ENCODE assay signal across 8 cellular contexts in genomic region chr14:64704145-64704742, GRCh38. TPM values are rescaled to one million over a fixed set of nuclear protein-coding genes. Genes with fewer than 3 reads are reported as not detected.
DNase-seq lines count a peak whose midpoint lies in the region; ATAC-seq, FAIRE-seq and TF ChIP-seq lines count a peak whose summit lies in the region.

TSS of gene PLEKHG3 (plus strand) at chr14:64704424. CDS start at chr14:64727632, 23,208 bp downstream.

- FAIRE-seq in kidney (lab: Jason Lieb, UNC) = no peak

- DNase-seq in COR-L47 (lab: John Stamatoyannopoulos, UW) (peak; percentile 84), LHCN-M2 (ENCODE audit: low read depth) (peak; percentile 49), T-helper 17 cell (peak in 2 of 3 donors; percentile 32 to 40), coronary artery (ENCODE audit: low spot score) (peak; percentile 83), kidney (peak; percentile 96)

- H3K4me1 ChIP-seq in kidney (ENCODE audit: control insufficient read depth in 1 of 2, insufficient read depth in 1 of 2, low read depth in 1 of 2, low read length in 2 of 2) (peaks cover 39 to 48% of the 10 kb centered on the region in 2 donors), skeletal muscle satellite cell (ENCODE audit: control insufficient read depth, insufficient read depth, low read length) (peaks cover 28% of the 10 kb centered on the region)

- H3K36me3 Mint-ChIP-seq in T-helper 17 cell (ENCODE audit: low read depth) = peaks cover 2% of the 10 kb centered on the region

- ATAC-seq in T-helper 17 cell (peak; percentile 31), HG02571 (IDR thresholded peaks at IDR 0.05; ENCODE audit: unreplicated experiment) (no peak), GM21529 (IDR thresholded peaks at IDR 0.05; ENCODE audit: unreplicated experiment) (no peak)

- TF ChIP-seq CTCF in coronary artery (IDR thresholded peaks at IDR 0.05) (no peak), kidney (IDR thresholded peaks at IDR 0.05; ENCODE audit: borderline replicate concordance, extremely low read depth, insufficient read depth) (no peak)

- peaks cover 52% of the 10 kb centered on the region for H3K4me1 Mint-ChIP-seq in T-helper 17 cell

- H3K27ac Mint-ChIP-seq in T-helper 17 cell = peak within 1 kb of the TSS; percentile 98

- peak within 1 kb of the TSS; percentile 92 for H3K4me3 Mint-ChIP-seq in T-helper 17 cell

- peak within 1 kb of the TSS; percentile 93 for H3K4me3 ChIP-seq in coronary artery
- H3K4me3 ChIP-seq in kidney (ENCODE audit: low read length in 2 of 2) = peak within 1 kb of the TSS; percentile 65 to 78
- peak within 1 kb of the TSS; percentile 90 for H3K4me3 ChIP-seq in skeletal muscle satellite cell (ENCODE audit: low read length)

- peak within 1 kb of the TSS; percentile 99 for H3K4me2 ChIP-seq in skeletal muscle satellite cell (ENCODE audit: low read length)

- H3K27me3 Mint-ChIP-seq in T-helper 17 cell = no peaks in the 10 kb centered on the region

- H3K9me3 ChIP-seq in T-helper 17 cell (ENCODE audit: control insufficient read depth, low read length, poor library complexity, severe bottlenecking) = no peaks in the 10 kb centered on the region
- no peaks in the 10 kb centered on the region for H3K9me3 ChIP-seq in kidney (ENCODE audit: control insufficient read depth in 1 of 2, low read length in 2 of 2)
- H3K9me3 ChIP-seq in skeletal muscle satellite cell (replicated peaks; ENCODE audit: low read length) = no peaks in the 10 kb centered on the region

- no peaks in the 10 kb centered on the region for H3K36me3 ChIP-seq in kidney (ENCODE audit: control insufficient read depth in 1 of 2, insufficient read depth in 2 of 2, low read length in 2 of 2)
- no peaks in the 10 kb centered on the region for H3K36me3 ChIP-seq in skeletal muscle satellite cell (ENCODE audit: insufficient read depth, low read length)

- intact Hi-C loops in kidney (cut with DNase I) = no loop called here

- H3K27me3 ChIP-seq in skeletal muscle satellite cell (ENCODE audit: control insufficient read depth, insufficient read depth, low read length) = peaks cover 29% of the 10 kb centered on the region

- H3K27ac ChIP-seq in coronary artery = peak within 1 kb of the TSS; percentile 92 to 99
- H3K27ac ChIP-seq in kidney (ENCODE audit: low read depth in 2 of 2, low read length in 2 of 2) = peak within 1 kb of the TSS; percentile 93 to 95

- H3K9ac ChIP-seq in kidney (ENCODE audit: low read length in 2 of 2) = peak within 1 kb of the TSS; percentile 84
- H3K9ac ChIP-seq in skeletal muscle satellite cell (ENCODE audit: low read depth, low read length) = peak within 1 kb of the TSS; percentile 86

RNA-seq across cellular contexts. Expression of gene PLEKHG3, which starts in this region (rescaled TPM):
- total RNA-seq in LHCN-M2 (2014; rRNA removed) (3.5 and 6.0 TPM in 2 replicates), T-helper 17 cell (10 to 100 TPM; 61.4 to 65.5 TPM), kidney (127 TPM)
- polyA plus RNA-seq in LHCN-M2 (2012) = 5.9 TPM
- polyA plus RNA-seq in kidney (ENCODE audit: insufficient read depth, low read depth, low replicate concordance) = 51.9 TPM
- 0.87 and 1.3 TPM in 2 replicates for total RNA-seq in skeletal muscle satellite cell (2012; rRNA removed)

Comparison
In these comparisons a context has a peak if more than half of its experiments do, and no peak if none do; other contexts are left out.
1. DNase-seq: peak in every context shown above with its lines; median percentile 96 in kidney; 84 in COR-L47; 83 in coronary artery; 49 in LHCN-M2; 36 in T-helper 17 cell.